In genomic region chr13:26538363-26539317, GRCh38 we compare ENCODE assay signal across 14 cellular contexts. TPM values are rescaled to one million over a fixed set of nuclear protein-coding genes. Genes with fewer than 3 reads are reported as not detected.
DNase-seq lines count a peak whose midpoint lies in the region; ATAC-seq, FAIRE-seq and TF ChIP-seq lines count a peak whose summit lies in the region.
"Had no signal": no experiment of that assay in that cellular context is flagged by ENCODE, and none has a peak within 500 bp of the region (broad histone marks: within the 10 kb centered on the region; RNA-seq: fewer than 3 reads in every experiment).

No MANE protein-coding gene starts in this region.

- H3K9me3 ChIP-seq in adipocyte (ENCODE audit: control insufficient read depth, low read length), result no peaks in the 10 kb centered on the region
- H3K9me3 ChIP-seq: tibial nerve had no signal

- peaks cover 5% of the 10 kb centered on the region for H3K27me3 Mint-ChIP-seq in activated CD4-positive, alpha-beta T cell treated with anti-CD3 and anti-CD28 coated beads, Interleukin-2, amount 10 ng/mL, durations not matched to agents 7 days and 5 days

- POLR2A ChIA-PET in activated CD4-positive, alpha-beta T cell treated with anti-CD3 and anti-CD28 coated beads, Interleukin-2, amount 10 ng/mL, durations not matched to agents 7 days and 5 days (lab: Charles Lee), result no interaction called here

- TF ChIP-seq CTCF in D721Med (IDR thresholded peaks at IDR 0.05; ENCODE audit: insufficient read depth, missing control alignments), result no peak

- no peaks in the 10 kb centered on the region for H3K36me3 Mint-ChIP-seq in activated CD4-positive, alpha-beta T cell treated with anti-CD3 and anti-CD28 coated beads, Interleukin-2, amount 10 ng/mL, durations not matched to agents 7 days and 5 days (ENCODE audit: low read depth)
- H3K36me3 Mint-ChIP-seq: activated naive CD4-positive, alpha-beta T cell treated with anti-CD3 and anti-CD28 coated beads, Interleukin-2, amount 10 ng/mL, durations not matched to agents 7 days and 5 days had no signal

- H3K9ac ChIP-seq in adipocyte (ENCODE audit: low read length), result no peak overlapping the region

- ATAC-seq in left lobe of liver, result peak; percentile 87

- no peak overlapping the region for H3K27ac Mint-ChIP-seq in activated CD4-positive, alpha-beta T cell treated with anti-CD3 and anti-CD28 coated beads, Interleukin-2, amount 10 ng/mL, durations not matched to agents 7 days and 5 days
- H3K27ac Mint-ChIP-seq: activated naive CD4-positive, alpha-beta T cell treated with anti-CD3 and anti-CD28 coated beads, Interleukin-2, amount 10 ng/mL, durations not matched to agents 7 days and 5 days had no signal

- no peaks in the 10 kb centered on the region for H3K36me3 ChIP-seq in adipocyte (ENCODE audit: control insufficient read depth, insufficient read depth, low read length, severe bottlenecking)
- H3K36me3 ChIP-seq: tibial nerve had no signal

- no peaks in the 10 kb centered on the region for H3K9me3 Mint-ChIP-seq in activated CD4-positive, alpha-beta T cell treated with anti-CD3 and anti-CD28 coated beads, Interleukin-2, amount 10 ng/mL, durations not matched to agents 7 days and 5 days
- H3K9me3 Mint-ChIP-seq: activated naive CD4-positive, alpha-beta T cell treated with anti-CD3 and anti-CD28 coated beads, Interleukin-2, amount 10 ng/mL, durations not matched to agents 7 days and 5 days had no signal

- no peaks in the 10 kb centered on the region for H3K4me1 Mint-ChIP-seq in activated CD4-positive, alpha-beta T cell treated with anti-CD3 and anti-CD28 coated beads, Interleukin-2, amount 10 ng/mL, durations not matched to agents 7 days and 5 days
- H3K4me1 Mint-ChIP-seq: activated naive CD4-positive, alpha-beta T cell treated with anti-CD3 and anti-CD28 coated beads, Interleukin-2, amount 10 ng/mL, durations not matched to agents 7 days and 5 days had no signal

- H3K27me3 ChIP-seq in adipocyte (replicated peaks; ENCODE audit: control insufficient read depth, insufficient read depth, low read length), result no peaks in the 10 kb centered on the region
- H3K27me3 ChIP-seq: tibial nerve had no signal

- peak overlapping the region; percentile 20 for H3K4me3 ChIP-seq in adipocyte (ENCODE audit: low read length)
- H3K4me3 ChIP-seq: SK-N-MC, tibial nerve had no signal

- FAIRE-seq in D721Med (lab: Jason Lieb, UNC), result peak; percentile 90
- FAIRE-seq: GM12892, keratinocyte had no signal

- DNase-seq in D721Med (ENCODE audit: insufficient read length, low spot score), result no peak
- peak; percentile 15 to 68 for DNase-seq in NCI-H2081 (lab: John Stamatoyannopoulos, UW)
- DNase-seq in adipocyte (ENCODE audit: low read depth), result peak; percentile 84
- DNase-seq in left lobe of liver (ENCODE audit: low spot score), result peak; percentile 57
- no peak for DNase-seq in stimulated activated naive CD4-positive, alpha-beta T cell (lab: John Stamatoyannopoulos, UW)
- DNase-seq in stimulated activated CD8-positive, alpha-beta memory T cell treated with anti-CD3 and anti-CD28 coated beads, Interleukin-4, amount 100 ng/mL, for 48 hours, result no peak
- no peak for DNase-seq in activated CD4-positive, alpha-beta T cell treated with anti-CD3 and anti-CD28 coated beads, Interleukin-2, amount 10 ng/mL, durations not matched to agents 7 days and 5 days
- no peak for DNase-seq in NK-92 (lab: John Stamatoyannopoulos, UW; ENCODE audit: unreplicated experiment)
- DNase-seq: activated naive CD4-positive, alpha-beta T cell treated with anti-CD3 and anti-CD28 coated beads, Interleukin-2, amount 10 ng/mL, durations not matched to agents 7 days and 5 days; NCI-H187 had no signal

- H3K4me3 Mint-ChIP-seq in activated CD4-positive, alpha-beta T cell treated with anti-CD3 and anti-CD28 coated beads, Interleukin-2, amount 10 ng/mL, durations not matched to agents 7 days and 5 days, result no peak overlapping the region
- H3K4me3 Mint-ChIP-seq: activated naive CD4-positive, alpha-beta T cell treated with anti-CD3 and anti-CD28 coated beads, Interleukin-2, amount 10 ng/mL, durations not matched to agents 7 days and 5 days had no signal

- peaks cover 27% of the 10 kb centered on the region for H3K4me1 ChIP-seq in adipocyte (ENCODE audit: control insufficient read depth, insufficient read depth, low read length)

- CTCF ChIA-PET in activated CD4-positive, alpha-beta T cell treated with anti-CD3 and anti-CD28 coated beads, Interleukin-2, amount 10 ng/mL, durations not matched to agents 7 days and 5 days (lab: Charles Lee), result no interaction called here

RNA-seq across cellular contexts. Expression of gene WASF3, which starts 18.8 kb away (rescaled TPM):
- total RNA-seq in left lobe of liver, result 8.5 TPM
- under 1 TPM in 1 of 2 experiments, not detected in 1; 0.12 TPM for total RNA-seq in activated CD4-positive, alpha-beta T cell treated with anti-CD3 and anti-CD28 coated beads, Interleukin-2, amount 10 ng/mL, durations not matched to agents 7 days and 5 days

Comparison
In these comparisons a context has a peak if more than half of its experiments do, and no peak if none do; other contexts are left out.
1. DNase-seq: peak in NCI-H2081 (2 of 2), adipocyte (single experiment) and left lobe of liver (single experiment); none in D721Med (single experiment), stimulated activated naive CD4-positive, alpha-beta T cell (0 of 6), stimulated activated CD8-positive, alpha-beta memory T cell treated with anti-CD3 and anti-CD28 coated beads, Interleukin-4, amount 100 ng/mL, for 48 hours (single experiment), activated CD4-positive, alpha-beta T cell treated with anti-CD3 and anti-CD28 coated beads, Interleukin-2, amount 10 ng/mL, durations not matched to agents 7 days and 5 days (single experiment) and NK-92 (single experiment).